ENCODE assay signal across 9 cellular contexts in the genomic region with DNA sequence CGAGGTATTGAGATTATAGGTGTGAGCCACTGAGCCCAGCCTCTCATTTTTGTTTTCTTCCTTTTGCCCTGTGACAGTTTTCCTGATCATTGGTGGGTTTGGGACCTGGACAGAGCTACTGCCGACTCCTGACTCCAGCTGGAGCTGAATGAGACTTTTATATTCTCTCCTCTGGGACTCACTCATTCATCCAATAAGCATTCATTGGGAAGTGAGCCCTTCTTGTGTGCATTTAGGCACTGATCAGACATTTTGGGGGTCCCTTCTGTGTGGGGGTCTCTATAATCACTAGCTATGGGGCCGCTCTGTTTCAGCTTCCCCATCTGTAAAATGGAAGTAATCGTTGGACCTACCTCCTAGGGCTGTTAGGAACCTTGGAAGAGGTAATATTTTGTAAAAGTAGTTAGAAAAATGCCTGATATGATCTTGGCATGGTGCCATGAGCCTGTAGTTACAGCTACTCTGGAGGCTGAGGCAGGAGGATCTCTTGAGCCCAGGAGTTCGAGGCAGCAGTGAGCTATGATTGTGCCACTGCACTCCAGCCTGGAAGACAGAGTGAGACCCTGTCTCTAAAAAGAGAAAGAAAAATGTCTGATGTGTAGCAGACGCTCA. TPM values are rescaled to one million over a fixed set of nuclear protein-coding genes. Genes with fewer than 3 reads are reported as not detected.
DNase-seq lines count a peak whose midpoint lies in the region; TF ChIP-seq lines count a peak whose summit lies in the region.
"Had no signal": no experiment of that assay in that cellular context is flagged by ENCODE, and none has a peak within 500 bp of the region (broad histone marks: within the 10 kb centered on the region; RNA-seq: fewer than 3 reads in every experiment).

No MANE protein-coding gene starts in this region.

- peaks cover 0 to 6% (median 0%) of the 10 kb centered on the region in 11 experiments; a peak in 1 of 22 replicates for H3K9me3 ChIP-seq in BLaER1 treated with 17β-estradiol and CSF1 and Interleukin-3, amounts not matched to agents 10 nM and 100 nM (replicated peaks in 1 of 11)
- no peaks in the 10 kb centered on the region for H3K9me3 ChIP-seq in HUES48 (ENCODE audit: control insufficient read depth, insufficient read depth, low read length)
- no peaks in the 10 kb centered on the region for H3K9me3 ChIP-seq in MM.1S (replicated peaks; ENCODE audit: insufficient read depth, low read length)

- peaks cover 100% of the 10 kb centered on the region in 11 experiments for H4K20me1 ChIP-seq in BLaER1 treated with 17β-estradiol and CSF1 and Interleukin-3, amounts not matched to agents 10 nM and 100 nM
- no peaks in the 10 kb centered on the region for H4K20me1 ChIP-seq in MM.1S (ENCODE audit: insufficient read depth, low read length)

- peaks cover 2% of the 10 kb centered on the region for H3K36me3 Mint-ChIP-seq in neural crest cell (ENCODE audit: low read depth)

- H3K79me2 ChIP-seq in MM.1S (ENCODE audit: low read length), result peaks cover 44% of the 10 kb centered on the region

- H3K27ac Mint-ChIP-seq in neural crest cell (ENCODE audit: unreplicated experiment), result peak overlapping the region; percentile 31

- H2AFZ ChIP-seq in MM.1S (ENCODE audit: low read length), result no peak overlapping the region
- H2AFZ ChIP-seq: PC-9 had no signal

- peak overlapping the region in 9 of 11 experiments; percentile 70 to 99 (median 97); a peak in 16 of 22 replicates for H3K27ac ChIP-seq in BLaER1 treated with 17β-estradiol and CSF1 and Interleukin-3, amounts not matched to agents 10 nM and 100 nM
- H3K27ac ChIP-seq in HUES48 (ENCODE audit: low read depth, low read length) (peak overlapping the region; percentile 85), MM.1S (ENCODE audit: low read length) (no peak overlapping the region)
- H3K27ac ChIP-seq: PC-9 had no signal

- peak overlapping the region in 4 of 10 experiments; percentile 43 to 100 (median 99); a peak in 1 of 20 replicates for H3K4me3 ChIP-seq in BLaER1 treated with 17β-estradiol and CSF1 and Interleukin-3, amounts not matched to agents 10 nM and 100 nM
- H3K4me3 ChIP-seq in HUES48 (ENCODE audit: low read depth, low read length), result no peak overlapping the region
- H3K4me3 ChIP-seq in choroid plexus epithelial cell (ENCODE audit: low read depth, low read length), result no peak overlapping the region
- no peak overlapping the region for H3K4me3 ChIP-seq in MM.1S (ENCODE audit: low read length)
- H3K4me3 ChIP-seq: PC-9 had no signal

- peak overlapping the region; percentile 98 to 100 (median 100) for H3K4me2 ChIP-seq in BLaER1 treated with 17β-estradiol and CSF1 and Interleukin-3, amounts not matched to agents 10 nM and 100 nM
- no peak overlapping the region for H3K4me2 ChIP-seq in MM.1S (ENCODE audit: low read depth, low read length)
- H3K4me2 ChIP-seq: PC-9 had no signal

- H3K27me3 Mint-ChIP-seq in neural crest cell (ENCODE audit: low read depth), result no peaks in the 10 kb centered on the region

- no peaks in the 10 kb centered on the region for H3F3A ChIP-seq in MM.1S (ENCODE audit: insufficient read depth, low read length)

- no peaks in the 10 kb centered on the region for H3K9me2 ChIP-seq in MM.1S (replicated peaks; ENCODE audit: insufficient read depth, low read length)

- H3K36me3 ChIP-seq in BLaER1 treated with 17β-estradiol and CSF1 and Interleukin-3, amounts not matched to agents 10 nM and 100 nM, result peaks cover 21 to 90% (median 60%) of the 10 kb centered on the region in 11 experiments
- H3K36me3 ChIP-seq in HUES48 (ENCODE audit: control insufficient read depth, insufficient read depth, low read length) (0 out of 2 replicates have a peak, but pooled peaks cover 3% of the 10 kb centered on the region), MM.1S (replicated peaks; ENCODE audit: insufficient read depth, low read length) (no peaks in the 10 kb centered on the region)

- peaks cover 38% of the 10 kb centered on the region for H3K4me1 Mint-ChIP-seq in neural crest cell

- no peaks in the 10 kb centered on the region for H3K9me3 Mint-ChIP-seq in neural crest cell

- peak overlapping the region; percentile 81 for H3K4me3 Mint-ChIP-seq in neural crest cell

- no peaks in the 10 kb centered on the region for H3K27me3 ChIP-seq in BLaER1 treated with 17β-estradiol and CSF1 and Interleukin-3, amounts not matched to agents 10 nM and 100 nM
- H3K27me3 ChIP-seq in HUES48 (ENCODE audit: control insufficient read depth, insufficient read depth, low read length) (no peaks in the 10 kb centered on the region), MM.1S (replicated peaks; ENCODE audit: insufficient read depth, low read length) (no peaks in the 10 kb centered on the region)

- peak overlapping the region; percentile 92 to 99 (median 98); a peak in 19 of 22 replicates for H3K9ac ChIP-seq in BLaER1 treated with 17β-estradiol and CSF1 and Interleukin-3, amounts not matched to agents 10 nM and 100 nM
- H3K9ac ChIP-seq in HUES48 (ENCODE audit: low read depth, low read length) (no peak overlapping the region), MM.1S (ENCODE audit: low read length) (no peak overlapping the region)

- H3K4me1 ChIP-seq in BLaER1 treated with 17β-estradiol and CSF1 and Interleukin-3, amounts not matched to agents 10 nM and 100 nM, result peaks cover 73 to 93% (median 77%) of the 10 kb centered on the region in 10 experiments
- peaks cover 56% of the 10 kb centered on the region for H3K4me1 ChIP-seq in HUES48 (ENCODE audit: control insufficient read depth, insufficient read depth, low read length)
- no peaks in the 10 kb centered on the region for H3K4me1 ChIP-seq in MM.1S (ENCODE audit: low read length)

- DNase-seq in choroid plexus epithelial cell (ENCODE audit: low read depth) (peak; percentile 50), neural crest cell (ENCODE audit: low read depth, low spot score) (no peak), nucleus accumbens (lab: John Stamatoyannopoulos, UW) (no peak), pons (ENCODE audit: low spot score) (no peak), MM.1S (no peak), AG08396 (ENCODE audit: low spot score) (no peak)
- DNase-seq: PC-9 had no signal

- TF ChIP-seq CTCF in choroid plexus epithelial cell (conservative IDR thresholded peaks at IDR 0.05; ENCODE audit: low read depth, low read length) (no peak), neural crest cell (conservative IDR thresholded peaks at IDR 0.05) (no peak), MM.1S (IDR thresholded peaks at IDR 0.05; ENCODE audit: low read length) (no peak)

RNA-seq across cellular contexts. Expression of a gene that starts 7.2 kb away (rescaled TPM):
- total RNA-seq in neural crest cell, result 11.3 and 11.8 TPM in 2 replicates

RNA-seq across cellular contexts. Expression of a gene that starts 44.0 kb away (rescaled TPM):
- 34.2 and 34.8 TPM in 2 replicates for total RNA-seq in neural crest cell

Comparison
In these comparisons a context has a peak if more than half of its experiments do, and no peak if none do; other contexts are left out.
1. H3K9ac ChIP-seq: peak in BLaER1 treated with 17β-estradiol and CSF1 and Interleukin-3, amounts not matched to agents 10 nM and 100 nM (11 of 11); none in HUES48 (single experiment) and MM.1S (single experiment).